1 cellular context compared by ENCODE assay signal in the genomic region with DNA sequence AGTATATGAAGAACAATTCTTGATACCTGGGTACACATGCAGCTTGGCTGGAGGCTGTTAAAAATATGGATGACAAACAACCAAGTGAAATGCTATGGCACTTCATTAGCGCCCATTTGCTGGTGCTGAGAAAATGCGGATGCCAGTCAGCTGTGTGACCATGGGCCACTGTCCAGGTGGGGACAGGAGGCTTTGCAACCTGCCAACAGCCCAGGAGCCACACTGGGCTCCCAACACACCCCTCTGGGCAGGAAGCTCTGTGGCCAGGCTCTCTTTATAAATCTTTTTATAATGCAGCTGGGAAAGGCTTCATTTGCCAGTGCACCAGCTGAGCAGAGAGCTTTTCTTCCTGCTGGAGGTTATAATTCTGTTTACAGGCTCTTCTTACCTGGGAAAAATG.
TF ChIP-seq lines count a peak whose summit lies in the region.

No MANE protein-coding gene starts in this region.

TF ChIP-seq in GM23338, 12 proteins besides CTCF, POLR2A, EP300 and RAD21 (continued from another document):
- TF ChIP-seq, protein P1, sequence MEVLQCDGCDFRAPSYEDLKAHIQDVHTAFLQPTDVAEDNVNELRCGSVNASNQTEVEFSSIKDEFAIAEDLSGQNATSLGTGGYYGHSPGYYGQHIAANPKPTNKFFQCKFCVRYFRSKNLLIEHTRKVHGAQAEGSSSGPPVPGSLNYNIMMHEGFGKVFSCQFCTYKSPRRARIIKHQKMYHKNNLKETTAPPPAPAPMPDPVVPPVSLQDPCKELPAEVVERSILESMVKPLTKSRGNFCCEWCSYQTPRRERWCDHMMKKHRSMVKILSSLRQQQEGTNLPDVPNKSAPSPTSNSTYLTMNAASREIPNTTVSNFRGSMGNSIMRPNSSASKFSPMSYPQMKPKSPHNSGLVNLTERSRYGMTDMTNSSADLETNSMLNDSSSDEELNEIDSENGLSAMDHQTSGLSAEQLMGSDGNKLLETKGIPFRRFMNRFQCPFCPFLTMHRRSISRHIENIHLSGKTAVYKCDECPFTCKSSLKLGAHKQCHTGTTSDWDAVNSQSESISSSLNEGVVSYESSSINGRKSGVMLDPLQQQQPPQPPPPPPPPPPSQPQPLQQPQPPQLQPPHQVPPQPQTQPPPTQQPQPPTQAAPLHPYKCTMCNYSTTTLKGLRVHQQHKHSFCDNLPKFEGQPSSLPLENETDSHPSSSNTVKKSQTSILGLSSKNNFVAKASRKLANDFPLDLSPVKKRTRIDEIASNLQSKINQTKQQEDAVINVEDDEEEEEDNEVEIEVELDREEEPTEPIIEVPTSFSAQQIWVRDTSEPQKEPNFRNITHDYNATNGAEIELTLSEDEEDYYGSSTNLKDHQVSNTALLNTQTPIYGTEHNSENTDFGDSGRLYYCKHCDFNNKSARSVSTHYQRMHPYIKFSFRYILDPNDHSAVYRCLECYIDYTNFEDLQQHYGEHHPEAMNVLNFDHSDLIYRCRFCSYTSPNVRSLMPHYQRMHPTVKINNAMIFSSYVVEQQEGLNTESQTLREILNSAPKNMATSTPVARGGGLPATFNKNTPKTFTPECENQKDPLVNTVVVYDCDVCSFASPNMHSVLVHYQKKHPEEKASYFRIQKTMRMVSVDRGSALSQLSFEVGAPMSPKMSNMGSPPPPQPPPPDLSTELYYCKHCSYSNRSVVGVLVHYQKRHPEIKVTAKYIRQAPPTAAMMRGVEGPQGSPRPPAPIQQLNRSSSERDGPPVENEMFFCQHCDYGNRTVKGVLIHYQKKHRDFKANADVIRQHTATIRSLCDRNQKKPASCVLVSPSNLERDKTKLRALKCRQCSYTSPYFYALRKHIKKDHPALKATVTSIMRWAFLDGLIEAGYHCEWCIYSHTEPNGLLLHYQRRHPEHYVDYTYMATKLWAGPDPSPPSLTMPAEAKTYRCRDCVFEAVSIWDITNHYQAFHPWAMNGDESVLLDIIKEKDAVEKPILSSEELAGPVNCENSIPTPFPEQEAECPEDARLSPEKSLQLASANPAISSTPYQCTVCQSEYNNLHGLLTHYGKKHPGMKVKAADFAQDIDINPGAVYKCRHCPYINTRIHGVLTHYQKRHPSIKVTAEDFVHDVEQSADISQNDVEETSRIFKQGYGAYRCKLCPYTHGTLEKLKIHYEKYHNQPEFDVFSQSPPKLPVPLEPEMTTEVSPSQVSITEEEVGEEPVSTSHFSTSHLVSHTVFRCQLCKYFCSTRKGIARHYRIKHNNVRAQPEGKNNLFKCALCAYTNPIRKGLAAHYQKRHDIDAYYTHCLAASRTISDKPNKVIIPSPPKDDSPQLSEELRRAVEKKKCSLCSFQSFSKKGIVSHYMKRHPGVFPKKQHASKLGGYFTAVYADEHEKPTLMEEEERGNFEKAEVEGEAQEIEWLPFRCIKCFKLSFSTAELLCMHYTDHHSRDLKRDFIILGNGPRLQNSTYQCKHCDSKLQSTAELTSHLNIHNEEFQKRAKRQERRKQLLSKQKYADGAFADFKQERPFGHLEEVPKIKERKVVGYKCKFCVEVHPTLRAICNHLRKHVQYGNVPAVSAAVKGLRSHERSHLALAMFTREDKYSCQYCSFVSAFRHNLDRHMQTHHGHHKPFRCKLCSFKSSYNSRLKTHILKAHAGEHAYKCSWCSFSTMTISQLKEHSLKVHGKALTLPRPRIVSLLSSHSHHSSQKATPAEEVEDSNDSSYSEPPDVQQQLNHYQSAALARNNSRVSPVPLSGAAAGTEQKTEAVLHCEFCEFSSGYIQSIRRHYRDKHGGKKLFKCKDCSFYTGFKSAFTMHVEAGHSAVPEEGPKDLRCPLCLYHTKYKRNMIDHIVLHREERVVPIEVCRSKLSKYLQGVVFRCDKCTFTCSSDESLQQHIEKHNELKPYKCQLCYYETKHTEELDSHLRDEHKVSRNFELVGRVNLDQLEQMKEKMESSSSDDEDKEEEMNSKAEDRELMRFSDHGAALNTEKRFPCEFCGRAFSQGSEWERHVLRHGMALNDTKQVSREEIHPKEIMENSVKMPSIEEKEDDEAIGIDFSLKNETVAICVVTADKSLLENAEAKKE (CRISPR knock-in tag; IDR thresholded peaks at IDR 0.05), result no peak
- TF ChIP-seq ZNF331 (CRISPR knock-in tag; IDR thresholded peaks at IDR 0.05; ENCODE audit: low read depth) (no peak), ZNF114 (CRISPR knock-in tag; IDR thresholded peaks at IDR 0.05) (no peak), CREB1 (CRISPR knock-in tag; IDR thresholded peaks at IDR 0.05; ENCODE audit: low read depth) (no peak), NANOG (IDR thresholded peaks at IDR 0.05; ENCODE audit: borderline replicate concordance) (no peak), JUNB (IDR thresholded peaks at IDR 0.05; ENCODE audit: unreplicated experiment) (no peak), EZH2phosphoT487 (IDR thresholded peaks at IDR 0.05; ENCODE audit: unreplicated experiment) (no peak)
- TF ChIP-seq, protein P2, sequence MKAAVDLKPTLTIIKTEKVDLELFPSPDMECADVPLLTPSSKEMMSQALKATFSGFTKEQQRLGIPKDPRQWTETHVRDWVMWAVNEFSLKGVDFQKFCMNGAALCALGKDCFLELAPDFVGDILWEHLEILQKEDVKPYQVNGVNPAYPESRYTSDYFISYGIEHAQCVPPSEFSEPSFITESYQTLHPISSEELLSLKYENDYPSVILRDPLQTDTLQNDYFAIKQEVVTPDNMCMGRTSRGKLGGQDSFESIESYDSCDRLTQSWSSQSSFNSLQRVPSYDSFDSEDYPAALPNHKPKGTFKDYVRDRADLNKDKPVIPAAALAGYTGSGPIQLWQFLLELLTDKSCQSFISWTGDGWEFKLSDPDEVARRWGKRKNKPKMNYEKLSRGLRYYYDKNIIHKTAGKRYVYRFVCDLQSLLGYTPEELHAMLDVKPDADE (IDR thresholded peaks at IDR 0.05), result no peak
